6 cellular contexts compared by ENCODE assay signal in the genomic region with DNA sequence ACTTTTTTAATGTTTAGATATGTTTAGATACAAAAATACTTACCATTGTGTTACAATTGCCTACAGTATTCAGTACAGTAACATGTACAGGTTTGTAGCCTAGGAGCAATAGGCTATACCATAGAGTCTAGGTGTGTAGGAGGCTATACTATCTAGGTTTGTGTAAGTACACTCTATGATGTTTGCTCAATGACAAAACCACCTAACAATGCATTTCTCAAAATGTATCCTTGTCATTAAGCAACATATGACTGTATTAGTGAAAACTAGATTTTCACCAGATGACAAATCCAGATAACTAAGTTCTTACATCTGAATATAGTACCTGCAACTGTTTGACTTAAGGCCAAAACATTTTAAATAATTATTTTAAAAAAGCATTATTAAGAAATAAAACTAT. TPM values are rescaled to one million over a fixed set of nuclear protein-coding genes. Genes with fewer than 3 reads are reported as not detected.
"Had no signal": no experiment of that assay in that cellular context is flagged by ENCODE, and none has a peak within 500 bp of the region (broad histone marks: within the 10 kb centered on the region; RNA-seq: fewer than 3 reads in every experiment).

No MANE protein-coding gene starts in this region.

RNA-seq across cellular contexts. Expression of a gene that starts 19.7 kb away (rescaled TPM):
- total RNA-seq: NCI-H460; PC-9; SJCRH30; SK-MEL-5; T-helper 1 cell treated with Interleukin-12 subunit alpha and Interleukin-12 subunit beta and Interleukin-4 antibody, amounts not matched to agents 30 ng/mL and 1 ng/mL, for 36 hours had no signal

RNA-seq across cellular contexts. Expression of a gene that starts 49.4 kb away (rescaled TPM):
- total RNA-seq: MCF 10A; NCI-H460; PC-9; SK-MEL-5; T-helper 1 cell treated with Interleukin-12 subunit alpha and Interleukin-12 subunit beta and Interleukin-4 antibody, amounts not matched to agents 30 ng/mL and 1 ng/mL, for 36 hours had no signal
